ENCODE assay signal across 25 cellular contexts in genomic region chr14:21350539-21350938, GRCh38. TPM values are rescaled to one million over a fixed set of nuclear protein-coding genes. Genes with fewer than 3 reads are reported as not detected.
DNase-seq lines count a peak whose midpoint lies in the region; ATAC-seq and TF ChIP-seq lines count a peak whose summit lies in the region.
"Had no signal": no experiment of that assay in that cellular context is flagged by ENCODE, and none has a peak within 500 bp of the region (broad histone marks: within the 10 kb centered on the region; RNA-seq: fewer than 3 reads in every experiment).

No MANE protein-coding gene starts in this region.

- H3K36me3 ChIP-seq in HEK293 (ENCODE audit: control insufficient read depth in 2 of 2, insufficient read depth in 1 of 2, low read length in 2 of 2) = peaks cover 49 to 50% of the 10 kb centered on the region in 2 experiments

- no peaks in the 10 kb centered on the region for H3K9me3 Mint-ChIP-seq in activated T-cell treated with anti-CD3 and anti-CD28 coated beads, Interleukin-2, amount 50 U/mL, for 72 hours
- no peaks in the 10 kb centered on the region for H3K9me3 Mint-ChIP-seq in activated T-cell treated with anti-CD3 and anti-CD28 coated beads, Interleukin-2, amount 50 U/mL, for 24 hours
- H3K9me3 Mint-ChIP-seq: central memory CD8-positive, alpha-beta T cell; T-helper 2 cell treated with Interferon-gamma antibody and Interleukin-4, amounts not matched to agents 5 μg/mL and 100 μg/mL, for 36 hours had no signal

- H3K27me3 Mint-ChIP-seq in activated T-cell treated with anti-CD3 and anti-CD28 coated beads, Interleukin-2, amount 50 U/mL, for 72 hours (ENCODE audit: low read depth) = no peaks in the 10 kb centered on the region
- no peaks in the 10 kb centered on the region for H3K27me3 Mint-ChIP-seq in activated T-cell treated with anti-CD3 and anti-CD28 coated beads, Interleukin-2, amount 50 U/mL, for 24 hours

- no peaks in the 10 kb centered on the region for H3K4me1 ChIP-seq in HEK293 (ENCODE audit: control insufficient read depth, insufficient read depth, low read length)
- H3K4me1 ChIP-seq: esophagus squamous epithelium, psoas muscle had no signal

- H3K4me3 ChIP-seq in HEK293 (ENCODE audit: low read depth, low read length) (no peak overlapping the region), retinal pigment epithelial cell (ENCODE audit: low read length) (no peak overlapping the region)
- H3K4me3 ChIP-seq: esophagus squamous epithelium, heart right ventricle, psoas muscle had no signal

- peak overlapping the region; percentile 17 for H3K27ac Mint-ChIP-seq in activated T-cell treated with anti-CD3 and anti-CD28 coated beads, Interleukin-2, amount 50 U/mL, for 72 hours
- no peak overlapping the region for H3K27ac Mint-ChIP-seq in activated T-cell treated with anti-CD3 and anti-CD28 coated beads, Interleukin-2, amount 50 U/mL, for 24 hours
- H3K27ac Mint-ChIP-seq: CD14-positive monocyte; T-helper 2 cell treated with Interferon-gamma antibody and Interleukin-4, amounts not matched to agents 5 μg/mL and 100 μg/mL, for 36 hours had no signal

- TF ChIP-seq CTCF in HEK293 (tag by site-specific recombination; IDR thresholded peaks at IDR 0.05) (no peak), retinal pigment epithelial cell (conservative IDR thresholded peaks at IDR 0.05; ENCODE audit: low read depth, low read length) (no peak)

- CTCF ChIA-PET in HEK293 (lab: Yijun Ruan, JAX) = no interaction called here

- no peak overlapping the region for H3K27ac ChIP-seq in HEK293 (ENCODE audit: extremely low read depth, low read depth, low read length)
- H3K27ac ChIP-seq: esophagus squamous epithelium, heart right ventricle, psoas muscle had no signal

- H3K4me1 Mint-ChIP-seq in activated T-cell treated with anti-CD3 and anti-CD28 coated beads, Interleukin-2, amount 50 U/mL, for 72 hours (ENCODE audit: low read depth) = no peaks in the 10 kb centered on the region
- H3K4me1 Mint-ChIP-seq in activated T-cell treated with anti-CD3 and anti-CD28 coated beads, Interleukin-2, amount 50 U/mL, for 24 hours (ENCODE audit: low read depth) = no peaks in the 10 kb centered on the region

- H3K9me3 ChIP-seq in HEK293 (ENCODE audit: control insufficient read depth, insufficient read depth, low read depth, low read length) = no peaks in the 10 kb centered on the region
- H3K9me3 ChIP-seq: esophagus squamous epithelium, heart right ventricle, psoas muscle had no signal

- no peak for DNase-seq in activated T-cell treated with anti-CD3 and anti-CD28 coated beads, Interleukin-2, amount 50 U/mL, for 72 hours
- DNase-seq in activated T-cell treated with anti-CD3 and anti-CD28 coated beads, Interleukin-2, amount 50 U/mL, for 24 hours = no peak
- peak; percentile 60 for DNase-seq in amniotic epithelial cell (ENCODE audit: low read depth)
- DNase-seq in retinal pigment epithelial cell (ENCODE audit: low read depth) = peak; percentile 20
- DNase-seq in SK-N-DZ (ENCODE audit: low spot score) = no peak
- no peak for DNase-seq in cerebellar cortex (ENCODE audit: low spot score)
- DNase-seq in cerebellar nuclear complex (lab: John Stamatoyannopoulos, UW) = no peak
- DNase-seq: 8988T; activated CD4-positive, alpha-beta T cell treated with anti-CD3 and anti-CD28 coated beads for 48 hours; activated gamma-delta T cell; activated T-cell treated with anti-CD3 and anti-CD28 coated beads, Interleukin-2, amount 50 U/mL, for 1 hour; esophagus squamous epithelium; heart right ventricle; kidney; left ventricle myocardium superior; NCI-H2029 treated with DMSO at 0.1 percent for 48 hours; NCI-H69; psoas muscle; SHP77 treated with DMSO at 0.1 percent for 48 hours; stimulated activated CD4-positive, alpha-beta T cell treated with anti-CD3 and anti-CD28 coated beads, Interleukin-4, amount 100 ng/mL, for 24 hours had no signal

- H3K4me3 Mint-ChIP-seq in activated T-cell treated with anti-CD3 and anti-CD28 coated beads, Interleukin-2, amount 50 U/mL, for 72 hours = no peak overlapping the region
- H3K4me3 Mint-ChIP-seq in activated T-cell treated with anti-CD3 and anti-CD28 coated beads, Interleukin-2, amount 50 U/mL, for 24 hours = no peak overlapping the region
- H3K4me3 Mint-ChIP-seq: CD14-positive monocyte; central memory CD8-positive, alpha-beta T cell; T-helper 2 cell treated with Interferon-gamma antibody and Interleukin-4, amounts not matched to agents 5 μg/mL and 100 μg/mL, for 36 hours had no signal

- peaks cover 13 to 35% of the 10 kb centered on the region in 2 donors for H3K36me3 Mint-ChIP-seq in activated T-cell treated with anti-CD3 and anti-CD28 coated beads, Interleukin-2, amount 50 U/mL, for 72 hours (ENCODE audit: insufficient read depth in 2 of 2)
- H3K36me3 Mint-ChIP-seq in activated T-cell treated with anti-CD3 and anti-CD28 coated beads, Interleukin-2, amount 50 U/mL, for 24 hours (ENCODE audit: low read depth) = peaks cover 54% of the 10 kb centered on the region

- ATAC-seq in activated T-cell treated with anti-CD3 and anti-CD28 coated beads, Interleukin-2, amount 50 U/mL, for 72 hours (replicated peaks in 1 of 2) = no peak
- ATAC-seq: heart right ventricle, left ventricle myocardium superior, Panc1, psoas muscle had no signal

- POLR2A ChIA-PET in HEK293 (lab: Yijun Ruan, JAX) = no interaction called here

TF ChIP-seq in HEK293, 187 proteins besides CTCF, POLR2A, EP300 and RAD21 (continues in another document):
- no peak for TF ChIP-seq ZBTB26 (tag by site-specific recombination; optimal IDR thresholded peaks at IDR 0.05)
- TF ChIP-seq, protein P1, sequence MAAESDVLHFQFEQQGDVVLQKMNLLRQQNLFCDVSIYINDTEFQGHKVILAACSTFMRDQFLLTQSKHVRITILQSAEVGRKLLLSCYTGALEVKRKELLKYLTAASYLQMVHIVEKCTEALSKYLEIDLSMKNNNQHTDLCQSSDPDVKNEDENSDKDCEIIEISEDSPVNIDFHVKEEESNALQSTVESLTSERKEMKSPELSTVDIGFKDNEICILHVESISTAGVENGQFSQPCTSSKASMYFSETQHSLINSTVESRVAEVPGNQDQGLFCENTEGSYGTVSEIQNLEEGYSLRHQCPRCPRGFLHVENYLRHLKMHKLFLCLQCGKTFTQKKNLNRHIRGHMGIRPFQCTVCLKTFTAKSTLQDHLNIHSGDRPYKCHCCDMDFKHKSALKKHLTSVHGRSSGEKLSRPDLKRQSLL (tag by site-specific recombination; IDR thresholded peaks at IDR 0.05) = no peak
- no peak for TF ChIP-seq ZNF37A (tag by site-specific recombination; IDR thresholded peaks at IDR 0.05)
- no peak for TF ChIP-seq ZNF777 (tag by site-specific recombination; IDR thresholded peaks at IDR 0.05; ENCODE audit: borderline replicate concordance)
- no peak for TF ChIP-seq ZNF426 (tag by site-specific recombination; IDR thresholded peaks at IDR 0.05)
- no peak for TF ChIP-seq ZNF302 (tag by site-specific recombination; IDR thresholded peaks at IDR 0.05; ENCODE audit: low read depth)
- TF ChIP-seq SP2 (tag by site-specific recombination; IDR thresholded peaks at IDR 0.05) = no peak
- TF ChIP-seq ZNF561 (tag by site-specific recombination; IDR thresholded peaks at IDR 0.05; ENCODE audit: borderline replicate concordance) = no peak
- TF ChIP-seq ZNF16 (tag by site-specific recombination; IDR thresholded peaks at IDR 0.05; ENCODE audit: low read depth) = no peak
- peak; percentile 57; the same call in 1 of the 2 replicates for TF ChIP-seq IKZF3 (tag by site-specific recombination; IDR thresholded peaks at IDR 0.05)
- no peak for TF ChIP-seq ZBTB1 (tag by site-specific recombination; IDR thresholded peaks at IDR 0.05)
- no peak for TF ChIP-seq MEIS1 (CRISPR knock-in tag; IDR thresholded peaks at IDR 0.05; ENCODE audit: borderline replicate concordance)
- TF ChIP-seq ZNF114 (tag by site-specific recombination; IDR thresholded peaks at IDR 0.05) = no peak
- TF ChIP-seq, protein P2, sequence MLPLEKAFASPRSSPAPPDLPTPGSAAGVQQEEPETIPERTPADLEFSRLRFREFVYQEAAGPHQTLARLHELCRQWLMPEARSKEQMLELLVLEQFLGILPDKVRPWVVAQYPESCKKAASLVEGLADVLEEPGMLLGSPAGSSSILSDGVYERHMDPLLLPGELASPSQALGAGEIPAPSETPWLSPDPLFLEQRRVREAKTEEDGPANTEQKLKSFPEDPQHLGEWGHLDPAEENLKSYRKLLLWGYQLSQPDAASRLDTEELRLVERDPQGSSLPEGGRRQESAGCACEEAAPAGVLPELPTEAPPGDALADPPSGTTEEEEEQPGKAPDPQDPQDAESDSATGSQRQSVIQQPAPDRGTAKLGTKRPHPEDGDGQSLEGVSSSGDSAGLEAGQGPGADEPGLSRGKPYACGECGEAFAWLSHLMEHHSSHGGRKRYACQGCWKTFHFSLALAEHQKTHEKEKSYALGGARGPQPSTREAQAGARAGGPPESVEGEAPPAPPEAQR (tag by site-specific recombination; IDR thresholded peaks at IDR 0.05) = no peak
- TF ChIP-seq PRDM6 (tag by site-specific recombination; IDR thresholded peaks at IDR 0.05) = peak; percentile 58

RNA-seq across cellular contexts. Expression of gene SUPT16H, which starts 33.3 kb away (rescaled TPM):
- 100 to 1,000 TPM; 141 to 155 TPM for total RNA-seq in activated T-cell treated with anti-CD3 and anti-CD28 coated beads, Interleukin-2, amount 50 U/mL, for 72 hours
- polyA plus RNA-seq in SK-N-DZ (2014; cell fraction: cytosol; rRNA removed) = 156 TPM in 2 replicates
- 137 and 151 TPM in 2 replicates for polyA plus RNA-seq in SK-N-DZ (2014; cell fraction: nucleus; rRNA removed)

Comparison
In these comparisons a context has a peak if more than half of its experiments do, and no peak if none do; other contexts are left out.
1. DNase-seq: peak in amniotic epithelial cell (single experiment) and retinal pigment epithelial cell (single experiment); none in activated T-cell treated with anti-CD3 and anti-CD28 coated beads, Interleukin-2, amount 50 U/mL, for 72 hours (0 of 2), activated T-cell treated with anti-CD3 and anti-CD28 coated beads, Interleukin-2, amount 50 U/mL, for 24 hours (single experiment), SK-N-DZ (single experiment), cerebellar cortex (single experiment) and cerebellar nuclear complex (0 of 2).